1 cellular context compared by ENCODE assay signal in genomic region chr14:91253795-91254323, GRCh38.
TF ChIP-seq lines count a peak whose summit lies in the region.

No MANE protein-coding gene starts in this region.

TF ChIP-seq in HEK293, 187 proteins besides CTCF, POLR2A, EP300 and RAD21 (continued from another document):
- TF ChIP-seq ZBTB10 (tag by site-specific recombination; IDR thresholded peaks at IDR 0.05) (0 out of 2 replicates have a peak, but pooled peaks have one; percentile 37), ZNF404 (tag by site-specific recombination; IDR thresholded peaks at IDR 0.05) (no peak), HOXC10 (CRISPR knock-in tag; IDR thresholded peaks at IDR 0.05) (no peak), ZNF600 (tag by site-specific recombination; IDR thresholded peaks at IDR 0.05) (peak; percentile 38; the same call in 1 of the 2 replicates), KLF9 (tag by site-specific recombination; IDR thresholded peaks at IDR 0.05; ENCODE audit: low read depth) (peak; percentile 80), IKZF3 (tag by site-specific recombination; IDR thresholded peaks at IDR 0.05) (no peak), KLF1 (tag by site-specific recombination; IDR thresholded peaks at IDR 0.05) (0 out of 2 replicates have a peak, but pooled peaks have one; percentile 14), ZNF830 (tag by site-specific recombination; IDR thresholded peaks at IDR 0.05; ENCODE audit: low read depth) (no peak), ZBTB20 (tag by site-specific recombination; IDR thresholded peaks at IDR 0.05) (peak; percentile 77)
- TF ChIP-seq, protein P1, sequence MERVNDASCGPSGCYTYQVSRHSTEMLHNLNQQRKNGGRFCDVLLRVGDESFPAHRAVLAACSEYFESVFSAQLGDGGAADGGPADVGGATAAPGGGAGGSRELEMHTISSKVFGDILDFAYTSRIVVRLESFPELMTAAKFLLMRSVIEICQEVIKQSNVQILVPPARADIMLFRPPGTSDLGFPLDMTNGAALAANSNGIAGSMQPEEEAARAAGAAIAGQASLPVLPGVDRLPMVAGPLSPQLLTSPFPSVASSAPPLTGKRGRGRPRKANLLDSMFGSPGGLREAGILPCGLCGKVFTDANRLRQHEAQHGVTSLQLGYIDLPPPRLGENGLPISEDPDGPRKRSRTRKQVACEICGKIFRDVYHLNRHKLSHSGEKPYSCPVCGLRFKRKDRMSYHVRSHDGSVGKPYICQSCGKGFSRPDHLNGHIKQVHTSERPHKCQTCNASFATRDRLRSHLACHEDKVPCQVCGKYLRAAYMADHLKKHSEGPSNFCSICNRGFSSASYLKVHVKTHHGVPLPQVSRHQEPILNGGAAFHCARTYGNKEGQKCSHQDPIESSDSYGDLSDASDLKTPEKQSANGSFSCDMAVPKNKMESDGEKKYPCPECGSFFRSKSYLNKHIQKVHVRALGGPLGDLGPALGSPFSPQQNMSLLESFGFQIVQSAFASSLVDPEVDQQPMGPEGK (tag by site-specific recombination; IDR thresholded peaks at IDR 0.05) = peak; percentile 41
- TF ChIP-seq, protein P2, sequence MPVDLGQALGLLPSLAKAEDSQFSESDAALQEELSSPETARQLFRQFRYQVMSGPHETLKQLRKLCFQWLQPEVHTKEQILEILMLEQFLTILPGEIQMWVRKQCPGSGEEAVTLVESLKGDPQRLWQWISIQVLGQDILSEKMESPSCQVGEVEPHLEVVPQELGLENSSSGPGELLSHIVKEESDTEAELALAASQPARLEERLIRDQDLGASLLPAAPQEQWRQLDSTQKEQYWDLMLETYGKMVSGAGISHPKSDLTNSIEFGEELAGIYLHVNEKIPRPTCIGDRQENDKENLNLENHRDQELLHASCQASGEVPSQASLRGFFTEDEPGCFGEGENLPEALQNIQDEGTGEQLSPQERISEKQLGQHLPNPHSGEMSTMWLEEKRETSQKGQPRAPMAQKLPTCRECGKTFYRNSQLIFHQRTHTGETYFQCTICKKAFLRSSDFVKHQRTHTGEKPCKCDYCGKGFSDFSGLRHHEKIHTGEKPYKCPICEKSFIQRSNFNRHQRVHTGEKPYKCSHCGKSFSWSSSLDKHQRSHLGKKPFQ (tag by site-specific recombination; IDR thresholded peaks at IDR 0.05) = no peak
TF ChIP-seq in HEK293: peak in this region for 11.
